1 cellular context compared by ENCODE assay signal in the genomic region with DNA sequence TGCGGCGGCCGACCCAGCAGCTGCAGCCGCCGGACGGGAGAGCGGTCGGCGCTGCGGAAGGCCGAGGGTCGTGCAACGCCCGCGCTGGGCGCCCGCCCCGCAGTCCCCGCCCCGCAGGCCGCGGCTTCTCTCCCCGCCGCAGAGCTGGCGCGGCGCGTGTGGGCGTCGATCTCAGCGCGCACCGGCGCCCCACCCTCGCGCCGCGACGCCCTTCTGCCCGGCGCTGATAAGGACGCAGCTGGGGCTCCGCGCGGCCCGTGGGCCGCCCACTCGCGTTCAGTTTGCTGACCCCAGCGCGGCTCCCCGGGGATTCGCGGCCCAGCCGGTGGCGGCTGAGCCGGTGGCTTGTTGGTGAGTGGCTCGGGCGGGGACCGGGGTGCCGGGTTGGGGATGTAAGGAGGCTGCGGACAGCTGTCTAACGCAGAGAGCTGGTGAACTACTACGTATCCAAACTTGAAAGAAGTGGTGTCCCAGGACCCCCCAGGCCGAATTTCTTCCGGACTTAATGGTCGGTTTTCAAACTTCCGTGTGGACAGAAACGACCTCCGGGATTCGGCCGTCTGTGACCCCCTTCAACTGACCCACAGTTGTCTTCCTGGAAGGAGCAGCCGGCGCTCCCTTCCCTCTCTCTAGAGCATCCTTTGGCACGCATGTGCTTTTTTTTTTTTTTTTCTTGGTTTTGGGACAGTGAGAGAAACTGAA.
TF ChIP-seq lines count a peak whose summit lies in the region.

No MANE protein-coding gene starts in this region.

TF ChIP-seq in K562, 482 proteins besides CTCF, POLR2A, EP300 and RAD21 (continued from another document and continues in another):
- TF ChIP-seq, protein P1, sequence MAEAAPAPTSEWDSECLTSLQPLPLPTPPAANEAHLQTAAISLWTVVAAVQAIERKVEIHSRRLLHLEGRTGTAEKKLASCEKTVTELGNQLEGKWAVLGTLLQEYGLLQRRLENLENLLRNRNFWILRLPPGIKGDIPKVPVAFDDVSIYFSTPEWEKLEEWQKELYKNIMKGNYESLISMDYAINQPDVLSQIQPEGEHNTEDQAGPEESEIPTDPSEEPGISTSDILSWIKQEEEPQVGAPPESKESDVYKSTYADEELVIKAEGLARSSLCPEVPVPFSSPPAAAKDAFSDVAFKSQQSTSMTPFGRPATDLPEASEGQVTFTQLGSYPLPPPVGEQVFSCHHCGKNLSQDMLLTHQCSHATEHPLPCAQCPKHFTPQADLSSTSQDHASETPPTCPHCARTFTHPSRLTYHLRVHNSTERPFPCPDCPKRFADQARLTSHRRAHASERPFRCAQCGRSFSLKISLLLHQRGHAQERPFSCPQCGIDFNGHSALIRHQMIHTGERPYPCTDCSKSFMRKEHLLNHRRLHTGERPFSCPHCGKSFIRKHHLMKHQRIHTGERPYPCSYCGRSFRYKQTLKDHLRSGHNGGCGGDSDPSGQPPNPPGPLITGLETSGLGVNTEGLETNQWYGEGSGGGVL (CRISPR knock-in tag; IDR thresholded peaks at IDR 0.05), result no peak
- TF ChIP-seq, protein P2, sequence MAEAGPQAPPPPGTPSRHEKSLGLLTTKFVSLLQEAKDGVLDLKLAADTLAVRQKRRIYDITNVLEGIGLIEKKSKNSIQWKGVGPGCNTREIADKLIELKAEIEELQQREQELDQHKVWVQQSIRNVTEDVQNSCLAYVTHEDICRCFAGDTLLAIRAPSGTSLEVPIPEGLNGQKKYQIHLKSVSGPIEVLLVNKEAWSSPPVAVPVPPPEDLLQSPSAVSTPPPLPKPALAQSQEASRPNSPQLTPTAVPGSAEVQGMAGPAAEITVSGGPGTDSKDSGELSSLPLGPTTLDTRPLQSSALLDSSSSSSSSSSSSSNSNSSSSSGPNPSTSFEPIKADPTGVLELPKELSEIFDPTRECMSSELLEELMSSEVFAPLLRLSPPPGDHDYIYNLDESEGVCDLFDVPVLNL (CRISPR knock-in tag; IDR thresholded peaks at IDR 0.05; ENCODE audit: low read depth), result no peak
- TF ChIP-seq, protein P3, sequence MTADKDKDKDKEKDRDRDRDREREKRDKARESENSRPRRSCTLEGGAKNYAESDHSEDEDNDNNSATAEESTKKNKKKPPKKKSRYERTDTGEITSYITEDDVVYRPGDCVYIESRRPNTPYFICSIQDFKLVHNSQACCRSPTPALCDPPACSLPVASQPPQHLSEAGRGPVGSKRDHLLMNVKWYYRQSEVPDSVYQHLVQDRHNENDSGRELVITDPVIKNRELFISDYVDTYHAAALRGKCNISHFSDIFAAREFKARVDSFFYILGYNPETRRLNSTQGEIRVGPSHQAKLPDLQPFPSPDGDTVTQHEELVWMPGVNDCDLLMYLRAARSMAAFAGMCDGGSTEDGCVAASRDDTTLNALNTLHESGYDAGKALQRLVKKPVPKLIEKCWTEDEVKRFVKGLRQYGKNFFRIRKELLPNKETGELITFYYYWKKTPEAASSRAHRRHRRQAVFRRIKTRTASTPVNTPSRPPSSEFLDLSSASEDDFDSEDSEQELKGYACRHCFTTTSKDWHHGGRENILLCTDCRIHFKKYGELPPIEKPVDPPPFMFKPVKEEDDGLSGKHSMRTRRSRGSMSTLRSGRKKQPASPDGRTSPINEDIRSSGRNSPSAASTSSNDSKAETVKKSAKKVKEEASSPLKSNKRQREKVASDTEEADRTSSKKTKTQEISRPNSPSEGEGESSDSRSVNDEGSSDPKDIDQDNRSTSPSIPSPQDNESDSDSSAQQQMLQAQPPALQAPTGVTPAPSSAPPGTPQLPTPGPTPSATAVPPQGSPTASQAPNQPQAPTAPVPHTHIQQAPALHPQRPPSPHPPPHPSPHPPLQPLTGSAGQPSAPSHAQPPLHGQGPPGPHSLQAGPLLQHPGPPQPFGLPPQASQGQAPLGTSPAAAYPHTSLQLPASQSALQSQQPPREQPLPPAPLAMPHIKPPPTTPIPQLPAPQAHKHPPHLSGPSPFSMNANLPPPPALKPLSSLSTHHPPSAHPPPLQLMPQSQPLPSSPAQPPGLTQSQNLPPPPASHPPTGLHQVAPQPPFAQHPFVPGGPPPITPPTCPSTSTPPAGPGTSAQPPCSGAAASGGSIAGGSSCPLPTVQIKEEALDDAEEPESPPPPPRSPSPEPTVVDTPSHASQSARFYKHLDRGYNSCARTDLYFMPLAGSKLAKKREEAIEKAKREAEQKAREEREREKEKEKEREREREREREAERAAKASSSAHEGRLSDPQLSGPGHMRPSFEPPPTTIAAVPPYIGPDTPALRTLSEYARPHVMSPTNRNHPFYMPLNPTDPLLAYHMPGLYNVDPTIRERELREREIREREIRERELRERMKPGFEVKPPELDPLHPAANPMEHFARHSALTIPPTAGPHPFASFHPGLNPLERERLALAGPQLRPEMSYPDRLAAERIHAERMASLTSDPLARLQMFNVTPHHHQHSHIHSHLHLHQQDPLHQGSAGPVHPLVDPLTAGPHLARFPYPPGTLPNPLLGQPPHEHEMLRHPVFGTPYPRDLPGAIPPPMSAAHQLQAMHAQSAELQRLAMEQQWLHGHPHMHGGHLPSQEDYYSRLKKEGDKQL (CRISPR knock-in tag; IDR thresholded peaks at IDR 0.05; ENCODE audit: borderline replicate concordance), result no peak
- no peak for TF ChIP-seq MCM2 (IDR thresholded peaks at IDR 0.05; ENCODE audit: low read depth)
- TF ChIP-seq FOXJ3 (CRISPR knock-in tag; IDR thresholded peaks at IDR 0.05), result no peak
- no peak for TF ChIP-seq ARID2 (IDR thresholded peaks at IDR 0.05)
- TF ChIP-seq FOXA1 (IDR thresholded peaks at IDR 0.05; ENCODE audit: borderline replicate concordance), result no peak
- TF ChIP-seq TRIM24 (IDR thresholded peaks at IDR 0.05), result no peak
- TF ChIP-seq CCNT2 (IDR thresholded peaks at IDR 0.05; ENCODE audit: borderline replicate concordance, extremely low read depth, insufficient read length, low read depth, low read length), result peak; percentile 90
- TF ChIP-seq PTTG1 (tag; IDR thresholded peaks at IDR 0.05; ENCODE audit: low read depth), result no peak
- no peak for TF ChIP-seq ZNF785 (CRISPR knock-in tag; IDR thresholded peaks at IDR 0.05)
- TF ChIP-seq, protein P4, sequence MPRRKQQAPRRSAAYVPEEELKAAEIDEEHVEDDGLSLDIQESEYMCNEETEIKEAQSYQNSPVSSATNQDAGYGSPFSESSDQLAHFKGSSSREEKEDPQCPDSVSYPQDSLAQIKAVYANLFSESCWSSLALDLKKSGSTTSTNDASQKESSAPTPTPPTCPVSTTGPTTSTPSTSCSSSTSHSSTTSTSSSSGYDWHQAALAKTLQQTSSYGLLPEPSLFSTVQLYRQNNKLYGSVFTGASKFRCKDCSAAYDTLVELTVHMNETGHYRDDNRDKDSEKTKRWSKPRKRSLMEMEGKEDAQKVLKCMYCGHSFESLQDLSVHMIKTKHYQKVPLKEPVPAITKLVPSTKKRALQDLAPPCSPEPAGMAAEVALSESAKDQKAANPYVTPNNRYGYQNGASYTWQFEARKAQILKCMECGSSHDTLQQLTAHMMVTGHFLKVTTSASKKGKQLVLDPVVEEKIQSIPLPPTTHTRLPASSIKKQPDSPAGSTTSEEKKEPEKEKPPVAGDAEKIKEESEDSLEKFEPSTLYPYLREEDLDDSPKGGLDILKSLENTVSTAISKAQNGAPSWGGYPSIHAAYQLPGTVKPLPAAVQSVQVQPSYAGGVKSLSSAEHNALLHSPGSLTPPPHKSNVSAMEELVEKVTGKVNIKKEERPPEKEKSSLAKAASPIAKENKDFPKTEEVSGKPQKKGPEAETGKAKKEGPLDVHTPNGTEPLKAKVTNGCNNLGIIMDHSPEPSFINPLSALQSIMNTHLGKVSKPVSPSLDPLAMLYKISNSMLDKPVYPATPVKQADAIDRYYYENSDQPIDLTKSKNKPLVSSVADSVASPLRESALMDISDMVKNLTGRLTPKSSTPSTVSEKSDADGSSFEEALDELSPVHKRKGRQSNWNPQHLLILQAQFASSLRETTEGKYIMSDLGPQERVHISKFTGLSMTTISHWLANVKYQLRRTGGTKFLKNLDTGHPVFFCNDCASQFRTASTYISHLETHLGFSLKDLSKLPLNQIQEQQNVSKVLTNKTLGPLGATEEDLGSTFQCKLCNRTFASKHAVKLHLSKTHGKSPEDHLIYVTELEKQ (CRISPR knock-in tag; IDR thresholded peaks at IDR 0.05), result no peak
- no peak for TF ChIP-seq NFRKB (IDR thresholded peaks at IDR 0.05; ENCODE audit: low read depth)
- no peak for TF ChIP-seq ZNF76 (CRISPR knock-in tag; IDR thresholded peaks at IDR 0.05; ENCODE audit: borderline replicate concordance)
- 0 out of 2 replicates have a peak, but pooled peaks have one; percentile 29 for TF ChIP-seq ZNF431 (CRISPR knock-in tag; IDR thresholded peaks at IDR 0.05)
- no peak for TF ChIP-seq ILF3 (IDR thresholded peaks at IDR 0.05; ENCODE audit: borderline replicate concordance)
- TF ChIP-seq, protein P5, sequence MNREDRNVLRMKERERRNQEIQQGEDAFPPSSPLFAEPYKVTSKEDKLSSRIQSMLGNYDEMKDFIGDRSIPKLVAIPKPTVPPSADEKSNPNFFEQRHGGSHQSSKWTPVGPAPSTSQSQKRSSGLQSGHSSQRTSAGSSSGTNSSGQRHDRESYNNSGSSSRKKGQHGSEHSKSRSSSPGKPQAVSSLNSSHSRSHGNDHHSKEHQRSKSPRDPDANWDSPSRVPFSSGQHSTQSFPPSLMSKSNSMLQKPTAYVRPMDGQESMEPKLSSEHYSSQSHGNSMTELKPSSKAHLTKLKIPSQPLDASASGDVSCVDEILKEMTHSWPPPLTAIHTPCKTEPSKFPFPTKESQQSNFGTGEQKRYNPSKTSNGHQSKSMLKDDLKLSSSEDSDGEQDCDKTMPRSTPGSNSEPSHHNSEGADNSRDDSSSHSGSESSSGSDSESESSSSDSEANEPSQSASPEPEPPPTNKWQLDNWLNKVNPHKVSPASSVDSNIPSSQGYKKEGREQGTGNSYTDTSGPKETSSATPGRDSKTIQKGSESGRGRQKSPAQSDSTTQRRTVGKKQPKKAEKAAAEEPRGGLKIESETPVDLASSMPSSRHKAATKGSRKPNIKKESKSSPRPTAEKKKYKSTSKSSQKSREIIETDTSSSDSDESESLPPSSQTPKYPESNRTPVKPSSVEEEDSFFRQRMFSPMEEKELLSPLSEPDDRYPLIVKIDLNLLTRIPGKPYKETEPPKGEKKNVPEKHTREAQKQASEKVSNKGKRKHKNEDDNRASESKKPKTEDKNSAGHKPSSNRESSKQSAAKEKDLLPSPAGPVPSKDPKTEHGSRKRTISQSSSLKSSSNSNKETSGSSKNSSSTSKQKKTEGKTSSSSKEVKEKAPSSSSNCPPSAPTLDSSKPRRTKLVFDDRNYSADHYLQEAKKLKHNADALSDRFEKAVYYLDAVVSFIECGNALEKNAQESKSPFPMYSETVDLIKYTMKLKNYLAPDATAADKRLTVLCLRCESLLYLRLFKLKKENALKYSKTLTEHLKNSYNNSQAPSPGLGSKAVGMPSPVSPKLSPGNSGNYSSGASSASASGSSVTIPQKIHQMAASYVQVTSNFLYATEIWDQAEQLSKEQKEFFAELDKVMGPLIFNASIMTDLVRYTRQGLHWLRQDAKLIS (CRISPR knock-in tag; IDR thresholded peaks at IDR 0.05), result no peak
- TF ChIP-seq HDAC6 (IDR thresholded peaks at IDR 0.05; ENCODE audit: low read depth, low read length), result no peak
- no peak for TF ChIP-seq HDAC2 (IDR thresholded peaks at IDR 0.05)
- no peak for TF ChIP-seq ZNF561 (CRISPR knock-in tag; conservative IDR thresholded peaks at IDR 0.05)
- TF ChIP-seq KAT7 (CRISPR knock-in tag; IDR thresholded peaks at IDR 0.05; ENCODE audit: borderline replicate concordance), result no peak; the same call in 1 of the 2 replicates
- TF ChIP-seq ZFP1 (CRISPR knock-in tag; IDR thresholded peaks at IDR 0.05), result no peak
- TF ChIP-seq ZNF699 (CRISPR knock-in tag; IDR thresholded peaks at IDR 0.05; ENCODE audit: insufficient replicate concordance), result no peak
- no peak for TF ChIP-seq FUS (optimal IDR thresholded peaks at IDR 0.05; ENCODE audit: low read depth, low read length)
- no peak for TF ChIP-seq MEF2A (IDR thresholded peaks at IDR 0.05; ENCODE audit: control insufficient read depth, low read depth, low read length)
- no peak for TF ChIP-seq ZNF197 (CRISPR knock-in tag; IDR thresholded peaks at IDR 0.05; ENCODE audit: low read depth)
- TF ChIP-seq, protein P6, sequence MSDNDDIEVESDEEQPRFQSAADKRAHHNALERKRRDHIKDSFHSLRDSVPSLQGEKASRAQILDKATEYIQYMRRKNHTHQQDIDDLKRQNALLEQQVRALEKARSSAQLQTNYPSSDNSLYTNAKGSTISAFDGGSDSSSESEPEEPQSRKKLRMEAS (CRISPR knock-in tag; IDR thresholded peaks at IDR 0.05), result 0 out of 2 replicates have a peak, but pooled peaks have one; percentile 15
- TF ChIP-seq KLF1 (tag; IDR thresholded peaks at IDR 0.05), result no peak
- TF ChIP-seq JUND (IDR thresholded peaks at IDR 0.05; ENCODE audit: borderline replicate concordance, low read depth, low read length), result no peak
- TF ChIP-seq JUND (tag; IDR thresholded peaks at IDR 0.05; ENCODE audit: borderline replicate concordance, low read depth, low read length), result no peak
- TF ChIP-seq, protein P7, sequence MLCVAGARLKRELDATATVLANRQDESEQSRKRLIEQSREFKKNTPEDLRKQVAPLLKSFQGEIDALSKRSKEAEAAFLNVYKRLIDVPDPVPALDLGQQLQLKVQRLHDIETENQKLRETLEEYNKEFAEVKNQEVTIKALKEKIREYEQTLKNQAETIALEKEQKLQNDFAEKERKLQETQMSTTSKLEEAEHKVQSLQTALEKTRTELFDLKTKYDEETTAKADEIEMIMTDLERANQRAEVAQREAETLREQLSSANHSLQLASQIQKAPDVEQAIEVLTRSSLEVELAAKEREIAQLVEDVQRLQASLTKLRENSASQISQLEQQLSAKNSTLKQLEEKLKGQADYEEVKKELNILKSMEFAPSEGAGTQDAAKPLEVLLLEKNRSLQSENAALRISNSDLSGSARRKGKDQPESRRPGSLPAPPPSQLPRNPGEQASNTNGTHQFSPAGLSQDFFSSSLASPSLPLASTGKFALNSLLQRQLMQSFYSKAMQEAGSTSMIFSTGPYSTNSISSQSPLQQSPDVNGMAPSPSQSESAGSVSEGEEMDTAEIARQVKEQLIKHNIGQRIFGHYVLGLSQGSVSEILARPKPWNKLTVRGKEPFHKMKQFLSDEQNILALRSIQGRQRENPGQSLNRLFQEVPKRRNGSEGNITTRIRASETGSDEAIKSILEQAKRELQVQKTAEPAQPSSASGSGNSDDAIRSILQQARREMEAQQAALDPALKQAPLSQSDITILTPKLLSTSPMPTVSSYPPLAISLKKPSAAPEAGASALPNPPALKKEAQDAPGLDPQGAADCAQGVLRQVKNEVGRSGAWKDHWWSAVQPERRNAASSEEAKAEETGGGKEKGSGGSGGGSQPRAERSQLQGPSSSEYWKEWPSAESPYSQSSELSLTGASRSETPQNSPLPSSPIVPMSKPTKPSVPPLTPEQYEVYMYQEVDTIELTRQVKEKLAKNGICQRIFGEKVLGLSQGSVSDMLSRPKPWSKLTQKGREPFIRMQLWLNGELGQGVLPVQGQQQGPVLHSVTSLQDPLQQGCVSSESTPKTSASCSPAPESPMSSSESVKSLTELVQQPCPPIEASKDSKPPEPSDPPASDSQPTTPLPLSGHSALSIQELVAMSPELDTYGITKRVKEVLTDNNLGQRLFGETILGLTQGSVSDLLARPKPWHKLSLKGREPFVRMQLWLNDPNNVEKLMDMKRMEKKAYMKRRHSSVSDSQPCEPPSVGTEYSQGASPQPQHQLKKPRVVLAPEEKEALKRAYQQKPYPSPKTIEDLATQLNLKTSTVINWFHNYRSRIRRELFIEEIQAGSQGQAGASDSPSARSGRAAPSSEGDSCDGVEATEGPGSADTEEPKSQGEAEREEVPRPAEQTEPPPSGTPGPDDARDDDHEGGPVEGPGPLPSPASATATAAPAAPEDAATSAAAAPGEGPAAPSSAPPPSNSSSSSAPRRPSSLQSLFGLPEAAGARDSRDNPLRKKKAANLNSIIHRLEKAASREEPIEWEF (CRISPR knock-in tag; IDR thresholded peaks at IDR 0.05), result no peak
- TF ChIP-seq NCOA2 (IDR thresholded peaks at IDR 0.05; ENCODE audit: partially characterized antibody in 2 of 2), result no peak
- no peak for TF ChIP-seq CCAR2 (IDR thresholded peaks at IDR 0.05; ENCODE audit: low read depth, low read length)
